In the genomic region with DNA sequence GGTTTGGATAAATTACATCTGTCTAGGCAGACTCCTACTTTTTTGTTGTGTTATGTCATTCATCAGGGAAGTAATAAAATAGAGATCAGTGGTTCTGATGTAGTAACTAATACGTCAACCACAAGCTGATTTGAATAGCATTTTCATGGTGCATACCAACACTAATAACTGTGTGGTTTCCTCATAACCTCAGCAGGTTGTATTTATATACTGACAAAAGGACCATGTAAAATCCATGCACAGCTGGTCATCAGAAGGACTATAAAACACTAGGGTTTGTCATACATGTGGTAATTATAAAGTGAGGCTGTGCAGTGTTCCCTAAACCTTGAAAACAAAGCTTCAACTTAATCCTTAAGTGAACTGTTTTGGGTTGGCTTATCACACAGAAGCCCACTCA, we compare ENCODE assay signal across 16 cellular contexts.
DNase-seq lines count a peak whose midpoint lies in the region; ATAC-seq, FAIRE-seq and TF ChIP-seq lines count a peak whose summit lies in the region.
"Had no signal": no experiment of that assay in that cellular context is flagged by ENCODE, and none has a peak within 500 bp of the region (broad histone marks: within the 10 kb centered on the region; RNA-seq: fewer than 3 reads in every experiment).

No MANE protein-coding gene starts in this region.

- H3K36me3 Mint-ChIP-seq in astrocyte (ENCODE audit: low read depth, unreplicated experiment) (peaks cover 2% of the 10 kb centered on the region), type B pancreatic cell (no peaks in the 10 kb centered on the region)
- H3K36me3 Mint-ChIP-seq: CD4-positive, alpha-beta memory T cell; memory B cell had no signal

- peaks cover 5% of the 10 kb centered on the region for H3K4me1 ChIP-seq in astrocyte (ENCODE audit: insufficient read depth, low read length)
- peaks cover 15% of the 10 kb centered on the region for H3K4me1 ChIP-seq in mesodermal cell (ENCODE audit: control insufficient read depth, insufficient read depth, low read length, poor library complexity, severe bottlenecking)
- H3K4me1 ChIP-seq: body of pancreas, prostate gland had no signal

- H3K9me3 ChIP-seq in astrocyte (ENCODE audit: insufficient read depth, low read depth, low read length) (no peaks in the 10 kb centered on the region), mesodermal cell (ENCODE audit: control insufficient read depth, low read length) (no peaks in the 10 kb centered on the region)
- H3K9me3 ChIP-seq: body of pancreas, prostate gland had no signal

- no peak overlapping the region for H3K4me3 Mint-ChIP-seq in astrocyte (ENCODE audit: unreplicated experiment)
- H3K4me3 Mint-ChIP-seq in type B pancreatic cell: no peak overlapping the region
- H3K4me3 Mint-ChIP-seq: activated T-cell treated with anti-CD3 and anti-CD28 coated beads, Interleukin-2, amount 50 U/mL, for 72 hours; CD4-positive, alpha-beta memory T cell; memory B cell had no signal

- TF ChIP-seq CTCF in AG10803 (conservative IDR thresholded peaks at IDR 0.05; ENCODE audit: low read length) (no peak), HFF-Myc (IDR thresholded peaks at IDR 0.05; ENCODE audit: low read depth, low read length, missing control alignments) (no peak), astrocyte (IDR thresholded peaks at IDR 0.05; ENCODE audit: insufficient read depth, low read depth, low read length) (no peak), GM20000 (IDR thresholded peaks at IDR 0.05; ENCODE audit: extremely low read depth, missing control alignments) (no peak), type B pancreatic cell (conservative IDR thresholded peaks at IDR 0.05) (no peak)

- H3K4me1 Mint-ChIP-seq in astrocyte (ENCODE audit: low read depth, unreplicated experiment) (peaks cover 13% of the 10 kb centered on the region), type B pancreatic cell (ENCODE audit: unreplicated experiment) (peaks cover 15% of the 10 kb centered on the region)
- H3K4me1 Mint-ChIP-seq: CD4-positive, alpha-beta memory T cell; memory B cell had no signal

- H4K20me1 ChIP-seq in astrocyte (ENCODE audit: insufficient read depth, low read length): no peaks in the 10 kb centered on the region

- H3K79me2 ChIP-seq in astrocyte (ENCODE audit: insufficient read depth, low read length): no peaks in the 10 kb centered on the region

- no peak overlapping the region for H3K9ac ChIP-seq in astrocyte (ENCODE audit: low read length)

- no peak for ATAC-seq in HG03025 (IDR thresholded peaks at IDR 0.05; ENCODE audit: low FRiP score, unreplicated experiment)
- ATAC-seq: activated T-cell treated with anti-CD3 and anti-CD28 coated beads, Interleukin-2, amount 50 U/mL, for 72 hours; body of pancreas had no signal

- H3K27me3 Mint-ChIP-seq in astrocyte (ENCODE audit: low read depth, unreplicated experiment) (no peaks in the 10 kb centered on the region), type B pancreatic cell (no peaks in the 10 kb centered on the region)
- H3K27me3 Mint-ChIP-seq: CD4-positive, alpha-beta memory T cell; memory B cell had no signal

- H3K27ac Mint-ChIP-seq in astrocyte (ENCODE audit: unreplicated experiment) (peak overlapping the region; percentile 83), type B pancreatic cell (no peak overlapping the region)
- H3K27ac Mint-ChIP-seq: activated T-cell treated with anti-CD3 and anti-CD28 coated beads, Interleukin-2, amount 50 U/mL, for 72 hours; CD4-positive, alpha-beta memory T cell; memory B cell had no signal

- FAIRE-seq in astrocyte (lab: Jason Lieb, UNC): peak; percentile 45

- no peaks in the 10 kb centered on the region for H3K27me3 ChIP-seq in astrocyte (ENCODE audit: insufficient read depth, low read length)
- H3K27me3 ChIP-seq: body of pancreas had no signal

- H3K36me3 ChIP-seq in astrocyte (ENCODE audit: insufficient read depth, low read length) (no peaks in the 10 kb centered on the region), mesodermal cell (ENCODE audit: control insufficient read depth, insufficient read depth, low read length) (no peaks in the 10 kb centered on the region)
- H3K36me3 ChIP-seq: prostate gland had no signal

- H2AFZ ChIP-seq in astrocyte (ENCODE audit: low read depth, low read length): no peak overlapping the region

- WGBS in mesodermal cell (ENCODE audit: insufficient coverage in 2 of 2), 2 experiments: no CpG with 5 or more reads among the region's 1 CpG

- H3K4me2 ChIP-seq in astrocyte (ENCODE audit: low read length): no peak overlapping the region

- H3K4me3 ChIP-seq in AG10803 (ENCODE audit: low read length) (no peak overlapping the region), HFF-Myc (replicated peaks; ENCODE audit: low read depth, low read length) (no peak overlapping the region), astrocyte (ENCODE audit: insufficient read depth, low read depth, low read length) (no peak overlapping the region), mesodermal cell (ENCODE audit: extremely low read depth, insufficient read depth, low read length, poor library complexity, severe bottlenecking) (no peak overlapping the region)
- H3K4me3 ChIP-seq: body of pancreas, prostate gland had no signal

- DNase-seq in AG10803 (ENCODE audit: low read depth): peak; percentile 96
- peak; percentile 87 for DNase-seq in HFF-Myc (ENCODE audit: extremely low read depth, low read depth)
- peak; percentile 94 for DNase-seq in astrocyte (ENCODE audit: low read depth)
- no peak for DNase-seq in GM20000 (ENCODE audit: low spot score)
- no peak for DNase-seq in type B pancreatic cell (ENCODE audit: extremely low spot score, unreplicated experiment)
- DNase-seq in caudate nucleus (lab: John Stamatoyannopoulos, UW): no peak
- DNase-seq: activated T-cell treated with anti-CD3 and anti-CD28 coated beads, Interleukin-2, amount 50 U/mL, for 72 hours; body of pancreas; CD4-positive, alpha-beta memory T cell; GOT3; NCI-H1105; NCI-H82 had no signal

- H3K9me3 Mint-ChIP-seq in astrocyte (ENCODE audit: unreplicated experiment): peaks cover 5% of the 10 kb centered on the region
- H3K9me3 Mint-ChIP-seq in type B pancreatic cell: peaks cover 6% of the 10 kb centered on the region

- H3K27ac ChIP-seq in astrocyte (ENCODE audit: low read depth, low read length) (no peak overlapping the region), mesodermal cell (ENCODE audit: low read depth, low read length, severe bottlenecking) (peak overlapping the region; percentile 78), caudate nucleus (ENCODE audit: low read depth, low read length) (no peak overlapping the region)
- H3K27ac ChIP-seq: body of pancreas, prostate gland had no signal

Comparison
In these comparisons a context has a peak if more than half of its experiments do, and no peak if none do; other contexts are left out.
1. DNase-seq: peak in AG10803 (single experiment), HFF-Myc (single experiment) and astrocyte (single experiment); none in GM20000 (single experiment), type B pancreatic cell (single experiment) and caudate nucleus (0 of 61).